In genomic region chr6:134217110-134217509, GRCh38 we compare ENCODE assay signal across 16 cellular contexts.
DNase-seq lines count a peak whose midpoint lies in the region; ATAC-seq and TF ChIP-seq lines count a peak whose summit lies in the region.
"Had no signal": no experiment of that assay in that cellular context is flagged by ENCODE, and none has a peak within 500 bp of the region (broad histone marks: within the 10 kb centered on the region; RNA-seq: fewer than 3 reads in every experiment).

No MANE protein-coding gene starts in this region.

- peak overlapping the region; percentile 43 for H2AK5ac ChIP-seq in IMR-90 (ENCODE audit: low read depth, low read length)

- H3K36me3 ChIP-seq in BJ (ENCODE audit: control insufficient read depth, insufficient read depth, low read length): no peaks in the 10 kb centered on the region
- H3K36me3 ChIP-seq in IMR-90 (ENCODE audit: control insufficient read depth, insufficient read depth, low read length): no peaks in the 10 kb centered on the region
- peaks cover 40% of the 10 kb centered on the region for H3K36me3 ChIP-seq in neutrophil
- no peaks in the 10 kb centered on the region for H3K36me3 ChIP-seq in ovary
- no peaks in the 10 kb centered on the region for H3K36me3 ChIP-seq in effector memory CD4-positive, alpha-beta T cell (ENCODE audit: control insufficient read depth, insufficient read depth, low read length)

- H2BK120ac ChIP-seq in IMR-90 (ENCODE audit: low read depth, low read length): peak overlapping the region; percentile 55

- peak overlapping the region; percentile 62 for H3K14ac ChIP-seq in IMR-90 (replicated peaks; ENCODE audit: low read depth, low read length)

- H3K4me2 ChIP-seq in IMR-90 (ENCODE audit: low read depth, low read length): no peak overlapping the region

- H3K4me1 ChIP-seq in IMR-90 (ENCODE audit: control insufficient read depth, insufficient read depth, low read length): peaks cover 10% of the 10 kb centered on the region; the same call in 1 of the 2 replicates
- peaks cover 24 to 37% of the 10 kb centered on the region in 2 experiments for H3K4me1 ChIP-seq in neutrophil (ENCODE audit: control insufficient read depth in 1 of 2, insufficient read depth in 1 of 2, low read depth in 1 of 2, low read length in 1 of 2)
- H3K4me1 ChIP-seq in ovary (ENCODE audit: insufficient read depth): no peaks in the 10 kb centered on the region
- no peaks in the 10 kb centered on the region for H3K4me1 ChIP-seq in effector memory CD4-positive, alpha-beta T cell (ENCODE audit: control insufficient read depth, insufficient read depth, low read length, poor library complexity, severe bottlenecking)

- CTCF ChIA-PET in BJ (lab: Yijun Ruan, JAX) (no interaction called here), IMR-90 (lab: Yijun Ruan, JAX) (no interaction called here)

- ATAC-seq in IMR-90 (ENCODE audit: low read depth) (peak; percentile 87), esophagus mucosa (peak; percentile 38)
- ATAC-seq: right cardiac atrium; stimulated activated effector memory CD8-positive, alpha-beta T cell treated with anti-CD3 and anti-CD28 coated beads, Interleukin-12 subunit alpha, Interleukin-12 subunit beta, amount 100 ng/mL, for 72 hours had no signal

- H3K9me3 ChIP-seq in IMR-90 (ENCODE audit: control insufficient read depth, insufficient read depth, low read length): no peaks in the 10 kb centered on the region
- H3K9me3 ChIP-seq in neutrophil: no peaks in the 10 kb centered on the region
- H3K9me3 ChIP-seq in ovary: no peaks in the 10 kb centered on the region
- H3K9me3 ChIP-seq in effector memory CD4-positive, alpha-beta T cell (ENCODE audit: control insufficient read depth, low read length): no peaks in the 10 kb centered on the region

- H4K8ac ChIP-seq in IMR-90 (ENCODE audit: low read depth in 2 of 2, low read length in 2 of 2): peak overlapping the region; percentile 23 to 62; a peak in 3 of 4 replicates

- 73% methylated on average over 5 of the region's 5 CpGs; no CpG with 5 or more reads in 1 of the 2 experiments for WGBS in IMR-90 (ENCODE audit: extremely low coverage in 2 of 2, insufficient read length in 1 of 2), 2 experiments
- 92 to 95% (median 94%) methylated on average over 5 of the region's 5 CpGs for WGBS in ovary, 3 donors

- H4K20me1 ChIP-seq in IMR-90 (ENCODE audit: insufficient read depth, low read length): no peaks in the 10 kb centered on the region

- no peak overlapping the region for H3K27ac ChIP-seq in IMR-90 (ENCODE audit: insufficient read depth, low read length)
- H3K27ac ChIP-seq in neutrophil: peak overlapping the region; percentile 90
- H3K27ac ChIP-seq in ovary: no peak overlapping the region
- H3K27ac ChIP-seq in effector memory CD4-positive, alpha-beta T cell (ENCODE audit: insufficient read depth, low read length, poor library complexity, severe bottlenecking): no peak overlapping the region

- peak overlapping the region; percentile 71 for H2BK5ac ChIP-seq in IMR-90 (ENCODE audit: low read depth, low read length, poor library complexity, severe bottlenecking)

- intact Hi-C loops in IMR-90 (cut with micrococcal nuclease): no loop called here
- intact Hi-C loops in ovary (cut with DNase I): no loop called here

- TF ChIP-seq POLR2A in IMR-90 (IDR thresholded peaks at IDR 0.05; ENCODE audit: low read depth, low read length): no peak
- no peak for TF ChIP-seq POLR2A in ovary (IDR thresholded peaks at IDR 0.05)

- DNase-seq in BJ (ENCODE audit: low read depth): peak; percentile 44
- DNase-seq in IMR-90: peak; percentile 82
- no peak for DNase-seq in ovary
- no peak for DNase-seq in GM10266 (ENCODE audit: extremely low spot score)
- DNase-seq in middle frontal gyrus (ENCODE audit: extremely low spot score, low spot score): no peak
- DNase-seq in effector memory CD4-positive, alpha-beta T cell: no peak
- DNase-seq: activated CD4-positive, alpha-beta T cell treated with anti-CD3 and anti-CD28 coated beads for 4 hours; activated naive CD8-positive, alpha-beta T cell treated with anti-CD3 and anti-CD28 coated beads, Interleukin-2, amount 10 ng/mL, durations not matched to agents 7 days and 5 days; activated T-cell treated with anti-CD3 and anti-CD28 coated beads, Interleukin-2, amount 50 U/mL, for 24 hours; H7; kidney glomerular epithelial cell; right cardiac atrium; SHP77 treated with DMSO at 0.1 percent for 48 hours had no signal

- TF ChIP-seq RAD21 in IMR-90 (IDR thresholded peaks at IDR 0.05; ENCODE audit: low read length): 0 out of 2 replicates have a peak, but pooled peaks have one; percentile 5

- no peak overlapping the region for H3K56ac ChIP-seq in IMR-90 (ENCODE audit: extremely low read depth, insufficient read depth, low read length)

- H3K79me1 ChIP-seq in IMR-90 (ENCODE audit: low read depth in 1 of 2, low read length in 2 of 2): no peaks in the 10 kb centered on the region

- H3K4me3 ChIP-seq in BJ (ENCODE audit: low read depth, low read length) (no peak overlapping the region), IMR-90 (ENCODE audit: insufficient read depth, low read depth, low read length) (no peak overlapping the region), neutrophil (ENCODE audit: low read depth in 1 of 2, low read length in 1 of 2) (peak overlapping the region in 1 of 2 experiments; percentile 37), ovary (no peak overlapping the region)
- H3K4me3 ChIP-seq in effector memory CD4-positive, alpha-beta T cell (ENCODE audit: insufficient read depth, low read depth, low read length, poor library complexity, severe bottlenecking): no peak overlapping the region

- H4K91ac ChIP-seq in IMR-90 (ENCODE audit: insufficient read depth, low read depth, low read length): peak overlapping the region; percentile 43; the same call in 1 of the 2 replicates

- in situ Hi-C loops in IMR-90 (cut with MboI; ENCODE audit: low sequenced_read_pairs): no loop called here

- H3K4ac ChIP-seq in IMR-90 (ENCODE audit: low read depth, low read length): peak overlapping the region; percentile 83

- peak overlapping the region; percentile 67 for H2AFZ ChIP-seq in IMR-90 (replicated peaks; ENCODE audit: low read length, poor library complexity)

- TF ChIP-seq CTCF in BJ (IDR thresholded peaks at IDR 0.05; ENCODE audit: insufficient read depth, low read depth, low read length) (no peak), IMR-90 (conservative IDR thresholded peaks at IDR 0.05; ENCODE audit: low read depth, low read length) (no peak), neutrophil (IDR thresholded peaks at IDR 0.05) (no peak), ovary (IDR thresholded peaks at IDR 0.05) (no peak), GM10266 (IDR thresholded peaks at IDR 0.05; ENCODE audit: control insufficient read depth, insufficient read depth, low read depth, missing control alignments) (no peak)

- POLR2A ChIA-PET in BJ (lab: Charles Lee): interaction anchor here (0.6 kb wide), 1 partner anchor 783 kb away, joined by 3 read pairs; no protein-coding TSS in a partner anchor
- POLR2A ChIA-PET in IMR-90 (lab: Charles Lee; ENCODE audit: unreplicated experiment): no interaction called here

- H3K9me1 ChIP-seq in IMR-90 (ENCODE audit: insufficient read depth, low read length): peaks cover 8% of the 10 kb centered on the region; the same call in 1 of the 2 replicates

- H2BK15ac ChIP-seq in IMR-90 (ENCODE audit: low read depth, low read length): peak overlapping the region; percentile 79; the same call in 1 of the 3 replicates

- H2AK9ac ChIP-seq in IMR-90 (replicated peaks; ENCODE audit: low read depth, low read length, poor library complexity): peak overlapping the region; percentile 51

- dilution Hi-C loops in IMR-90 (cut with HindIII; ENCODE audit: low sequenced_read_pairs, unreplicated experiment): no loop called here

- H3K27me3 ChIP-seq in BJ (ENCODE audit: control insufficient read depth, insufficient read depth, low read length): no peaks in the 10 kb centered on the region
- H3K27me3 ChIP-seq in IMR-90 (ENCODE audit: control insufficient read depth, insufficient read depth, low read length): no peaks in the 10 kb centered on the region
- no peaks in the 10 kb centered on the region for H3K27me3 ChIP-seq in neutrophil
- H3K27me3 ChIP-seq in ovary: no peaks in the 10 kb centered on the region
- H3K27me3 ChIP-seq in effector memory CD4-positive, alpha-beta T cell (replicated peaks; ENCODE audit: control insufficient read depth, insufficient read depth, low read length, poor library complexity, severe bottlenecking): no peaks in the 10 kb centered on the region

- H3K18ac ChIP-seq in IMR-90 (ENCODE audit: low read depth, low read length): peak overlapping the region; percentile 71; the same call in 1 of the 2 replicates

- no TSS peak for BruUV-seq in IMR-90 (replicated peaks; lab: Mats Ljungman, UMichigan)

- H2BK20ac ChIP-seq in IMR-90 (ENCODE audit: low read depth, low read length): peak overlapping the region; percentile 82; the same call in 1 of the 2 replicates

- no peak for TF ChIP-seq EP300 in ovary (IDR thresholded peaks at IDR 0.05)

- peak overlapping the region; percentile 45; the same call in 1 of the 2 replicates for H4K5ac ChIP-seq in IMR-90 (ENCODE audit: low read depth, low read length)

- H3K23ac ChIP-seq in IMR-90 (ENCODE audit: low read depth, low read length): 0 out of 2 replicates have a peak overlapping the region, but pooled peaks have one; percentile 42

- no peak overlapping the region for H3K9ac ChIP-seq in IMR-90 (ENCODE audit: low read depth, low read length)

TF ChIP-seq in IMR-90, 13 proteins besides CTCF, POLR2A, EP300 and RAD21 (continues in another document):
- TF ChIP-seq USF2 (IDR thresholded peaks at IDR 0.05; ENCODE audit: low read depth, low read length): no peak
- TF ChIP-seq RCOR1 (IDR thresholded peaks at IDR 0.05; ENCODE audit: insufficient replicate concordance, low read length): no peak
- no peak for TF ChIP-seq MXI1 (IDR thresholded peaks at IDR 0.05; ENCODE audit: borderline replicate concordance, low read depth, low read length)
- no peak for TF ChIP-seq FOS (IDR thresholded peaks at IDR 0.05; ENCODE audit: low read depth, low read length)
- TF ChIP-seq CEBPB (IDR thresholded peaks at IDR 0.05; ENCODE audit: low read depth, low read length): no peak
- TF ChIP-seq SMC3 (IDR thresholded peaks at IDR 0.05; ENCODE audit: low read depth, low read length): no peak

Comparison
In these comparisons a context has a peak if more than half of its experiments do, and no peak if none do; other contexts are left out.
1. DNase-seq: peak in BJ (single experiment) and IMR-90 (single experiment); none in ovary (0 of 5), GM10266 (single experiment), middle frontal gyrus (single experiment) and effector memory CD4-positive, alpha-beta T cell (0 of 3).